18 cellular contexts compared by ENCODE assay signal in genomic region chr12:88816201-88816600, GRCh38.
DNase-seq lines count a peak whose midpoint lies in the region; ATAC-seq and TF ChIP-seq lines count a peak whose summit lies in the region.
"Had no signal": no experiment of that assay in that cellular context is flagged by ENCODE, and none has a peak within 500 bp of the region (broad histone marks: within the 10 kb centered on the region; RNA-seq: fewer than 3 reads in every experiment).

No MANE protein-coding gene starts in this region.

- H2BK120ac ChIP-seq in IMR-90 (ENCODE audit: low read depth, low read length), result no peak overlapping the region

- H3K4me2 ChIP-seq in IMR-90 (ENCODE audit: low read depth, low read length), result peak overlapping the region; percentile 41; the same call in 1 of the 2 replicates
- H3K4me2 ChIP-seq in neural progenitor cell, result no peak overlapping the region

- no peak overlapping the region for H3K9ac ChIP-seq in IMR-90 (ENCODE audit: low read depth, low read length)
- H3K9ac ChIP-seq in neural progenitor cell, result no peak overlapping the region

- no peak overlapping the region for H4K91ac ChIP-seq in IMR-90 (ENCODE audit: insufficient read depth, low read depth, low read length)

- ATAC-seq in IMR-90 (ENCODE audit: low read depth) (peak; percentile 24; the same call in 1 of the 2 replicates), GM18870 (IDR thresholded peaks at IDR 0.05; ENCODE audit: unreplicated experiment) (no peak)
- ATAC-seq: T-cell had no signal

- BruUV-seq in IMR-90 (replicated peaks; lab: Mats Ljungman, UMichigan), result no TSS peak

- H3K27me3 Mint-ChIP-seq in neural progenitor cell (ENCODE audit: insufficient read depth, low read depth), result no peaks in the 10 kb centered on the region
- H3K27me3 Mint-ChIP-seq: CD4-positive, alpha-beta T cell had no signal

- DNase-seq in DMS79 treated with DMSO at 0.1 percent for 48 hours (lab: John Stamatoyannopoulos, UW) (peak; percentile 52), IMR-90 (peak; percentile 8), neural progenitor cell (ENCODE audit: low spot score) (no peak), middle frontal gyrus (ENCODE audit: extremely low spot score, low spot score) (no peak), GM03348 (ENCODE audit: low spot score) (no peak), GM20000 (ENCODE audit: low spot score) (no peak)
- DNase-seq: activated CD4-positive, CD25-positive, alpha-beta regulatory T cell; CD4-positive, alpha-beta T cell; cortex of kidney; head of caudate nucleus; KG1; NCI-H1694; NCI-H748 treated with DMSO at 0.1 percent for 48 hours; T-cell; tibial artery had no signal

- H2AK9ac ChIP-seq in IMR-90 (replicated peaks; ENCODE audit: low read depth, low read length, poor library complexity), result no peak overlapping the region

- H4K20me1 ChIP-seq in IMR-90 (ENCODE audit: insufficient read depth, low read length) (no peaks in the 10 kb centered on the region), neural progenitor cell (ENCODE audit: low read depth) (no peaks in the 10 kb centered on the region)

- H4K5ac ChIP-seq in IMR-90 (ENCODE audit: low read depth, low read length), result peak overlapping the region; percentile 63; the same call in 1 of the 2 replicates

- in situ Hi-C loops in IMR-90 (cut with MboI; ENCODE audit: low sequenced_read_pairs), result no loop called here

- TF ChIP-seq CTCF in IMR-90 (conservative IDR thresholded peaks at IDR 0.05; ENCODE audit: low read depth, low read length), result no peak
- TF ChIP-seq CTCF in VCaP (conservative IDR thresholded peaks at IDR 0.05), result no peak
- TF ChIP-seq CTCF in neural progenitor cell (IDR thresholded peaks at IDR 0.05), result no peak
- no peak for TF ChIP-seq CTCF in GM20000 (IDR thresholded peaks at IDR 0.05; ENCODE audit: extremely low read depth, missing control alignments)

- H3K36me3 Mint-ChIP-seq in neural progenitor cell, result no peaks in the 10 kb centered on the region
- H3K36me3 Mint-ChIP-seq: T-cell had no signal

- dilution Hi-C loops in IMR-90 (cut with HindIII; ENCODE audit: low sequenced_read_pairs, unreplicated experiment), result no loop called here

- no peak overlapping the region for H3K14ac ChIP-seq in IMR-90 (replicated peaks; ENCODE audit: low read depth, low read length)

- peak overlapping the region; percentile 28; the same call in 1 of the 2 replicates for H3K18ac ChIP-seq in IMR-90 (ENCODE audit: low read depth, low read length)

- H3K79me1 ChIP-seq in IMR-90 (ENCODE audit: low read depth in 1 of 2, low read length in 2 of 2), result no peaks in the 10 kb centered on the region

- H3K4me3 ChIP-seq in IMR-90 (ENCODE audit: insufficient read depth, low read depth, low read length) (no peak overlapping the region), neural progenitor cell (no peak overlapping the region)
- H3K4me3 ChIP-seq: tibial artery had no signal

- peaks cover 4% of the 10 kb centered on the region for H3K4me1 Mint-ChIP-seq in neural progenitor cell
- H3K4me1 Mint-ChIP-seq: T-cell had no signal

- POLR2A ChIA-PET in IMR-90 (lab: Charles Lee; ENCODE audit: unreplicated experiment), result no interaction called here

- H3K27ac ChIP-seq in IMR-90 (ENCODE audit: insufficient read depth, low read length) (no peak overlapping the region), VCaP (peak overlapping the region; percentile 83), neural progenitor cell (no peak overlapping the region)
- H3K27ac ChIP-seq: tibial artery had no signal

- TF ChIP-seq POLR2A in IMR-90 (IDR thresholded peaks at IDR 0.05; ENCODE audit: low read depth, low read length), result no peak

- no peaks in the 10 kb centered on the region for H3K9me1 ChIP-seq in IMR-90 (ENCODE audit: insufficient read depth, low read length)

- H2BK5ac ChIP-seq in IMR-90 (ENCODE audit: low read depth, low read length, poor library complexity, severe bottlenecking), result peak overlapping the region; percentile 20

- H2BK20ac ChIP-seq in IMR-90 (ENCODE audit: low read depth, low read length), result no peak overlapping the region

- intact Hi-C loops in IMR-90 (cut with micrococcal nuclease), result no loop called here

- H3K36me3 ChIP-seq in IMR-90 (ENCODE audit: control insufficient read depth, insufficient read depth, low read length) (no peaks in the 10 kb centered on the region), neural progenitor cell (no peaks in the 10 kb centered on the region)
- H3K36me3 ChIP-seq: tibial artery had no signal

- no peak overlapping the region for H3K4ac ChIP-seq in IMR-90 (ENCODE audit: low read depth, low read length)

- CTCF ChIA-PET in IMR-90 (lab: Yijun Ruan, JAX), result no interaction called here

- H3K4me3 Mint-ChIP-seq in neural progenitor cell, result no peak overlapping the region
- H3K4me3 Mint-ChIP-seq: CD4-positive, alpha-beta T cell; T-cell had no signal

- H2AFZ ChIP-seq in IMR-90 (replicated peaks; ENCODE audit: low read length, poor library complexity) (no peak overlapping the region), neural progenitor cell (replicated peaks) (peak overlapping the region; percentile 84)

- no peaks in the 10 kb centered on the region for H3F3A ChIP-seq in neural progenitor cell (ENCODE audit: low read depth)

- H3K79me2 ChIP-seq in neural progenitor cell (ENCODE audit: low read depth), result no peaks in the 10 kb centered on the region

- TF ChIP-seq RAD21 in IMR-90 (IDR thresholded peaks at IDR 0.05; ENCODE audit: low read length), result no peak

- H2AK5ac ChIP-seq in IMR-90 (ENCODE audit: low read depth, low read length), result no peak overlapping the region

- no peak overlapping the region for H3K27ac Mint-ChIP-seq in neural progenitor cell
- H3K27ac Mint-ChIP-seq: activated T-helper 2 cell treated with anti-CD3 and anti-CD28 coated beads, Interferon-gamma antibody, Interleukin-2, Interleukin-4, amounts not matched to agents 10 μg/mL and 5 μg/mL and 100 μg/mL, durations not matched to agents 14 hours and 24 hours and 36 hours; CD4-positive, alpha-beta T cell; T-cell had no signal

- H3K27me3 ChIP-seq in IMR-90 (ENCODE audit: control insufficient read depth, insufficient read depth, low read length), result no peaks in the 10 kb centered on the region
- no peaks in the 10 kb centered on the region for H3K27me3 ChIP-seq in neural progenitor cell
- H3K27me3 ChIP-seq: tibial artery had no signal

- H2BK15ac ChIP-seq in IMR-90 (ENCODE audit: low read depth, low read length), result 0 out of 3 replicates have a peak overlapping the region, but pooled peaks have one; percentile 65

- H3K56ac ChIP-seq in IMR-90 (ENCODE audit: extremely low read depth, insufficient read depth, low read length), result no peak overlapping the region

- H4K8ac ChIP-seq in IMR-90 (ENCODE audit: low read depth in 2 of 2, low read length in 2 of 2), result 0 out of 4 replicates have a peak overlapping the region, but pooled peaks of 1 of the 2 experiments have one; percentile 2

- H3K9me3 ChIP-seq in IMR-90 (ENCODE audit: control insufficient read depth, insufficient read depth, low read length) (no peaks in the 10 kb centered on the region), neural progenitor cell (ENCODE audit: low read depth) (no peaks in the 10 kb centered on the region)
- H3K9me3 ChIP-seq: tibial artery had no signal

- H3K9me3 Mint-ChIP-seq in neural progenitor cell, result peaks cover 3% of the 10 kb centered on the region
- H3K9me3 Mint-ChIP-seq: activated T-helper 2 cell treated with anti-CD3 and anti-CD28 coated beads, Interferon-gamma antibody, Interleukin-2, Interleukin-4, amounts not matched to agents 10 μg/mL and 5 μg/mL and 100 μg/mL, durations not matched to agents 14 hours and 24 hours and 36 hours; CD4-positive, alpha-beta T cell had no signal

- H3K23ac ChIP-seq in IMR-90 (ENCODE audit: low read depth, low read length), result no peak overlapping the region

- H3K4me1 ChIP-seq in IMR-90 (ENCODE audit: control insufficient read depth, insufficient read depth, low read length) (peaks cover 2% of the 10 kb centered on the region; the same call in 1 of the 2 replicates), neural progenitor cell (peaks cover 5% of the 10 kb centered on the region)
- H3K4me1 ChIP-seq: tibial artery had no signal

TF ChIP-seq in IMR-90, 13 proteins besides CTCF, POLR2A, EP300 and RAD21:
- TF ChIP-seq BHLHE40 (IDR thresholded peaks at IDR 0.05; ENCODE audit: low read depth, low read length), result no peak
- TF ChIP-seq CEBPB (IDR thresholded peaks at IDR 0.05; ENCODE audit: low read depth, low read length), result no peak
- no peak for TF ChIP-seq USF2 (IDR thresholded peaks at IDR 0.05; ENCODE audit: low read depth, low read length)
- TF ChIP-seq MAZ (IDR thresholded peaks at IDR 0.05; ENCODE audit: borderline replicate concordance, low read depth, low read length), result no peak
- TF ChIP-seq MXI1 (IDR thresholded peaks at IDR 0.05; ENCODE audit: borderline replicate concordance, low read depth, low read length), result no peak
- TF ChIP-seq NFE2L2 (IDR thresholded peaks at IDR 0.05; ENCODE audit: low read depth, low read length), result no peak

Comparison
In these comparisons a context has a peak if more than half of its experiments do, and no peak if none do; other contexts are left out.
1. DNase-seq: peak in DMS79 treated with DMSO at 0.1 percent for 48 hours (single experiment) and IMR-90 (single experiment); none in neural progenitor cell (single experiment), middle frontal gyrus (single experiment), GM03348 (single experiment) and GM20000 (single experiment).